Comparison of ENCODE assay signal across 4 cellular contexts in genomic region chr22:21560657-21561056, GRCh38. TPM values are rescaled to one million over a fixed set of nuclear protein-coding genes. Genes with fewer than 3 reads are reported as not detected.
"Had no signal": no experiment of that assay in that cellular context is flagged by ENCODE, and none has a peak within 500 bp of the region (broad histone marks: within the 10 kb centered on the region; RNA-seq: fewer than 3 reads in every experiment).

No MANE protein-coding gene starts in this region.

RNA-seq across cellular contexts. Expression of gene RIMBP3C, which starts 9.4 kb away (rescaled TPM):
- total RNA-seq: PC-3, Right ventricle myocardium inferior, Right ventricle myocardium superior, RPMI7951 had no signal
